9 cellular contexts compared by ENCODE assay signal in the genomic region with DNA sequence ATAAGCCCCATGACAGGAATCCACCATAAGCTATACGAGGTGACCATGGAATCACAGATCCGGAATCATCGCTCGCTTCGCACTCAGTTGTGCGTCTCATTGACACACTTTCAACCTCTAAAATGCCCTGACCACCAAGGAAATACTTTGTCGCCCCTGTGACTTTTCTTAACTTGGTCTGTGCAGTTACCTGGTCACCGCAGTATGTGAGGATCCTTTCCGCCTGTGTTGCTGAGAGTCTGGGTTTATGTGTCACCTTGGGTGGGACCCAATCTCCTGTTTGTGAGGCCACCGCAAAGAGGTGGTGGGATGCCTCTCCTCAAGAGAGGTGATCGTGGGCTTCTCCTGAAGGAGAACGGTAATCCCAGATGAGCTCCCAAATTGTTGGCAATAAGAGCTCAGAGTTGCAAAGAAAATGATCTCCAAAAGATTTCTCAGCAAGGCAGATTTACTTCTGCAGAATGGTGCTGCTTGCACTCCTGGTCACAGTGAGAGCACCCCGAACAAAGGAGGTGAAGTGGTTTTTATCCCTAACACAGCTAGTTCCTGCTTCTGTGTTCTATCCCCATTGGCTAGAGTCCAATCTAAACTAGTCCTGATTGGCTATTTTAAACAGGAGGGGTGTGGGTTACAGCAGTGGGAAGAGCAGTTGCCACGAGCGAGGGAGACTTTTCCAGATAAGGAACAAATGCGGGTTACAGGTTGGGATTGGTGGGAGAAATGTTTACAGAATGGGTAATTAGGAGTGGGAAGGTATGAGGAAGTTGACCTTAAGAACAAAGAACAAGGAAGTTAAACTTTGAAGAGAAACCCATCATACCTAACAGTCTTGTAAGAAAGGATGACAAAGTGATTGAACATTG. TPM values are rescaled to one million over a fixed set of nuclear protein-coding genes. Genes with fewer than 3 reads are reported as not detected.
A peak's percentile ranks its signal among the peaks of the same experiment; 100 is the strongest.
DNase-seq lines count a peak whose midpoint lies in the region; ATAC-seq lines count a peak whose summit lies in the region.
"Had no signal": no experiment of that assay in that cellular context is flagged by ENCODE, and none has a peak within 500 bp of the region (broad histone marks: within the 10 kb centered on the region; RNA-seq: fewer than 3 reads in every experiment).

No MANE protein-coding gene starts in this region.

- H3K4me1 ChIP-seq in naive thymus-derived CD4-positive, alpha-beta T cell (ENCODE audit: control insufficient read depth in 2 of 2, insufficient read depth in 2 of 2, low read length in 2 of 2): peaks cover 15 to 20% of the 10 kb centered on the region in 2 donors

- H3K27me3 ChIP-seq in naive thymus-derived CD4-positive, alpha-beta T cell (ENCODE audit: control insufficient read depth in 2 of 2, insufficient read depth in 2 of 2, low read length in 2 of 2): no peaks in the 10 kb centered on the region

- H3K9me3 ChIP-seq in naive thymus-derived CD4-positive, alpha-beta T cell (ENCODE audit: control insufficient read depth in 2 of 3, low read length in 3 of 3): peaks cover 12 to 67% (median 39%) of the 10 kb centered on the region in 3 experiments

- no peak for ATAC-seq in activated naive CD8-positive, alpha-beta T cell treated with anti-CD3 and anti-CD28 coated beads, Interleukin-2, amount 50 U/mL, for 24 hours
- no peak for ATAC-seq in naive thymus-derived CD4-positive, alpha-beta T cell
- ATAC-seq in HG02571 (IDR thresholded peaks at IDR 0.05; ENCODE audit: unreplicated experiment) (no peak), GM19035 (IDR thresholded peaks at IDR 0.05; ENCODE audit: unreplicated experiment) (no peak)

- H3K27ac ChIP-seq in naive thymus-derived CD4-positive, alpha-beta T cell (ENCODE audit: low read depth, low read length): no peak overlapping the region

- peak overlapping the region; percentile 90 for H3K4me3 Mint-ChIP-seq in activated naive CD8-positive, alpha-beta T cell treated with anti-CD3 and anti-CD28 coated beads, Interleukin-2, amount 50 U/mL, for 24 hours
- peak overlapping the region in 4 of 10 donors; percentile 18 to 36 (median 27) for H3K4me3 Mint-ChIP-seq in naive thymus-derived CD4-positive, alpha-beta T cell

- no peak overlapping the region for H3K4me3 ChIP-seq in naive thymus-derived CD4-positive, alpha-beta T cell (ENCODE audit: low read length)

- H3K36me3 ChIP-seq in naive thymus-derived CD4-positive, alpha-beta T cell (ENCODE audit: control insufficient read depth in 2 of 3, insufficient read depth in 3 of 3, low read length in 3 of 3): peaks cover 62 to 100% (median 63%) of the 10 kb centered on the region in 3 experiments

- peaks cover 93% of the 10 kb centered on the region for H3K36me3 Mint-ChIP-seq in activated naive CD8-positive, alpha-beta T cell treated with anti-CD3 and anti-CD28 coated beads, Interleukin-2, amount 50 U/mL, for 24 hours (ENCODE audit: low read depth)
- peaks cover 71 to 98% (median 96%) of the 10 kb centered on the region in 5 donors for H3K36me3 Mint-ChIP-seq in naive thymus-derived CD4-positive, alpha-beta T cell

- DNase-seq in EL: peak; percentile 56
- peak; percentile 62 for DNase-seq in LHCN-M2 (ENCODE audit: low read depth)
- DNase-seq in activated naive CD8-positive, alpha-beta T cell treated with anti-CD3 and anti-CD28 coated beads, Interleukin-2, amount 50 U/mL, for 24 hours: no peak
- DNase-seq in naive thymus-derived CD4-positive, alpha-beta T cell: no peak
- no peak for DNase-seq in stimulated activated CD4-positive, alpha-beta T cell treated with anti-CD3 and anti-CD28 coated beads, Interleukin-4, amount 100 ng/mL, for 24 hours
- no peak for DNase-seq in NOMO-1 (lab: John Stamatoyannopoulos, UW; ENCODE audit: unreplicated experiment in 2 of 2)
- DNase-seq: NCI-H69 had no signal

- H3K9me3 Mint-ChIP-seq in activated naive CD8-positive, alpha-beta T cell treated with anti-CD3 and anti-CD28 coated beads, Interleukin-2, amount 50 U/mL, for 24 hours: peaks cover 10% of the 10 kb centered on the region
- peaks cover 24 to 93% (median 67%) of the 10 kb centered on the region in 11 donors for H3K9me3 Mint-ChIP-seq in naive thymus-derived CD4-positive, alpha-beta T cell

- peaks cover 69% of the 10 kb centered on the region for H3K4me1 Mint-ChIP-seq in activated naive CD8-positive, alpha-beta T cell treated with anti-CD3 and anti-CD28 coated beads, Interleukin-2, amount 50 U/mL, for 24 hours
- peaks cover 22 to 61% (median 36%) of the 10 kb centered on the region in 7 donors for H3K4me1 Mint-ChIP-seq in naive thymus-derived CD4-positive, alpha-beta T cell

- peak overlapping the region; percentile 99 for H3K27ac Mint-ChIP-seq in activated naive CD8-positive, alpha-beta T cell treated with anti-CD3 and anti-CD28 coated beads, Interleukin-2, amount 50 U/mL, for 24 hours
- peak overlapping the region in 6 of 9 donors; percentile 12 to 73 (median 52) for H3K27ac Mint-ChIP-seq in naive thymus-derived CD4-positive, alpha-beta T cell

- CTCF ChIA-PET in naive thymus-derived CD4-positive, alpha-beta T cell (lab: Charles Lee): interaction anchor here (0.5 kb wide), 1 partner anchor 35 kb away, joined by 3 read pairs; no protein-coding TSS in a partner anchor

- POLR2A ChIA-PET in naive thymus-derived CD4-positive, alpha-beta T cell (lab: Charles Lee): interaction anchor here (0.6 to 3.8 kb wide), 3 partner anchors 8 to 27 kb away, joined by 4 to 17 read pairs (median 6); a partner anchor contains a TSS

- no peaks in the 10 kb centered on the region for H3K27me3 Mint-ChIP-seq in activated naive CD8-positive, alpha-beta T cell treated with anti-CD3 and anti-CD28 coated beads, Interleukin-2, amount 50 U/mL, for 24 hours
- H3K27me3 Mint-ChIP-seq in naive thymus-derived CD4-positive, alpha-beta T cell: no peaks in the 10 kb centered on the region

- intact Hi-C loops in naive thymus-derived CD4-positive, alpha-beta T cell (cut with micrococcal nuclease): no loop called here

RNA-seq across cellular contexts. Expression of a gene that starts 9.1 kb away (rescaled TPM):
- total RNA-seq in LHCN-M2 (2014; rRNA removed): 42.9 and 55.8 TPM in 2 replicates
- polyA plus RNA-seq in LHCN-M2 (2012): 29.5 TPM
- total RNA-seq in naive thymus-derived CD4-positive, alpha-beta T cell: 10 to 100 TPM; 45.0 to 83.7 (median 62.2) TPM
- 10 to 100 TPM; 34.5 to 79.5 TPM for polyA plus RNA-seq in naive thymus-derived CD4-positive, alpha-beta T cell

Comparison
In these comparisons a context has a peak if more than half of its experiments do, and no peak if none do; other contexts are left out.
1. DNase-seq: peak in EL (single experiment) and LHCN-M2 (single experiment); none in activated naive CD8-positive, alpha-beta T cell treated with anti-CD3 and anti-CD28 coated beads, Interleukin-2, amount 50 U/mL, for 24 hours (single experiment), naive thymus-derived CD4-positive, alpha-beta T cell (0 of 9), stimulated activated CD4-positive, alpha-beta T cell treated with anti-CD3 and anti-CD28 coated beads, Interleukin-4, amount 100 ng/mL, for 24 hours (single experiment) and NOMO-1 (0 of 2).